2 cellular contexts compared by ENCODE assay signal in the genomic region with DNA sequence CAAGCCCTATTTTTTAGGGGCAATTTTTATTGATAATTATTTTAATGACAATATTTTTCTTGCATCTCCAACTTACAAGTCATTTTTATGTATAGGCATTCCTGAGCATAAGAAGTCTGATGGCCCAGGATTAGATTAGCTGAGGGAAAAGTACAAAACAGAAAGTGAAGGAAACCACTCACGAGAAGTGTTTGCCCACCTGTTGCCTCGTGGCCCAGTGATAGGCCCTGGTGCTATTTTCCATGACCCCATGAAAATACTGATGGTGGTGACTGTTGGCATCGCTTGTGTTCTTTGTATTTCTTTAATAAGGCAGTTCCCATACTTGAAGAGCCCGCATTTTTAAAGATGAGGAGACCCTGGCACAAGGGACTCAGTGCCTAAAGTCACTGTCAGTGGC.
TF ChIP-seq lines count a peak whose summit lies in the region.

No MANE protein-coding gene starts in this region.

TF ChIP-seq in SK-N-SH, 30 proteins besides CTCF, POLR2A, EP300 and RAD21 (continued from another document):
- TF ChIP-seq, protein P1, sequence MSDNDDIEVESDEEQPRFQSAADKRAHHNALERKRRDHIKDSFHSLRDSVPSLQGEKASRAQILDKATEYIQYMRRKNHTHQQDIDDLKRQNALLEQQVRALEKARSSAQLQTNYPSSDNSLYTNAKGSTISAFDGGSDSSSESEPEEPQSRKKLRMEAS (IDR thresholded peaks at IDR 0.05; ENCODE audit: low read depth) = no peak
- no peak for TF ChIP-seq MXI1 (IDR thresholded peaks at IDR 0.05; ENCODE audit: low read depth, low read length)
- no peak for TF ChIP-seq TCF12 (IDR thresholded peaks at IDR 0.05)
- TF ChIP-seq NFIC (IDR thresholded peaks at IDR 0.05; ENCODE audit: borderline replicate concordance) = no peak
- TF ChIP-seq NRF1 (IDR thresholded peaks at IDR 0.05; ENCODE audit: low read depth, low read length) = no peak
- TF ChIP-seq, protein P2, sequence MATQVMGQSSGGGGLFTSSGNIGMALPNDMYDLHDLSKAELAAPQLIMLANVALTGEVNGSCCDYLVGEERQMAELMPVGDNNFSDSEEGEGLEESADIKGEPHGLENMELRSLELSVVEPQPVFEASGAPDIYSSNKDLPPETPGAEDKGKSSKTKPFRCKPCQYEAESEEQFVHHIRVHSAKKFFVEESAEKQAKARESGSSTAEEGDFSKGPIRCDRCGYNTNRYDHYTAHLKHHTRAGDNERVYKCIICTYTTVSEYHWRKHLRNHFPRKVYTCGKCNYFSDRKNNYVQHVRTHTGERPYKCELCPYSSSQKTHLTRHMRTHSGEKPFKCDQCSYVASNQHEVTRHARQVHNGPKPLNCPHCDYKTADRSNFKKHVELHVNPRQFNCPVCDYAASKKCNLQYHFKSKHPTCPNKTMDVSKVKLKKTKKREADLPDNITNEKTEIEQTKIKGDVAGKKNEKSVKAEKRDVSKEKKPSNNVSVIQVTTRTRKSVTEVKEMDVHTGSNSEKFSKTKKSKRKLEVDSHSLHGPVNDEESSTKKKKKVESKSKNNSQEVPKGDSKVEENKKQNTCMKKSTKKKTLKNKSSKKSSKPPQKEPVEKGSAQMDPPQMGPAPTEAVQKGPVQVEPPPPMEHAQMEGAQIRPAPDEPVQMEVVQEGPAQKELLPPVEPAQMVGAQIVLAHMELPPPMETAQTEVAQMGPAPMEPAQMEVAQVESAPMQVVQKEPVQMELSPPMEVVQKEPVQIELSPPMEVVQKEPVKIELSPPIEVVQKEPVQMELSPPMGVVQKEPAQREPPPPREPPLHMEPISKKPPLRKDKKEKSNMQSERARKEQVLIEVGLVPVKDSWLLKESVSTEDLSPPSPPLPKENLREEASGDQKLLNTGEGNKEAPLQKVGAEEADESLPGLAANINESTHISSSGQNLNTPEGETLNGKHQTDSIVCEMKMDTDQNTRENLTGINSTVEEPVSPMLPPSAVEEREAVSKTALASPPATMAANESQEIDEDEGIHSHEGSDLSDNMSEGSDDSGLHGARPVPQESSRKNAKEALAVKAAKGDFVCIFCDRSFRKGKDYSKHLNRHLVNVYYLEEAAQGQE (IDR thresholded peaks at IDR 0.05; ENCODE audit: low read depth, low read length) = no peak
- TF ChIP-seq, protein P3, sequence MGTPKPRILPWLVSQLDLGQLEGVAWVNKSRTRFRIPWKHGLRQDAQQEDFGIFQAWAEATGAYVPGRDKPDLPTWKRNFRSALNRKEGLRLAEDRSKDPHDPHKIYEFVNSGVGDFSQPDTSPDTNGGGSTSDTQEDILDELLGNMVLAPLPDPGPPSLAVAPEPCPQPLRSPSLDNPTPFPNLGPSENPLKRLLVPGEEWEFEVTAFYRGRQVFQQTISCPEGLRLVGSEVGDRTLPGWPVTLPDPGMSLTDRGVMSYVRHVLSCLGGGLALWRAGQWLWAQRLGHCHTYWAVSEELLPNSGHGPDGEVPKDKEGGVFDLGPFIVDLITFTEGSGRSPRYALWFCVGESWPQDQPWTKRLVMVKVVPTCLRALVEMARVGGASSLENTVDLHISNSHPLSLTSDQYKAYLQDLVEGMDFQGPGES (IDR thresholded peaks at IDR 0.05; ENCODE audit: low read depth, low read length) = no peak

TF ChIP-seq in SK-N-SH treated with all-trans-retinoic acid at 6 μM for 48 hours, 23 proteins besides CTCF, POLR2A, EP300 and RAD21 (continued from another document):
- TF ChIP-seq, protein P4, sequence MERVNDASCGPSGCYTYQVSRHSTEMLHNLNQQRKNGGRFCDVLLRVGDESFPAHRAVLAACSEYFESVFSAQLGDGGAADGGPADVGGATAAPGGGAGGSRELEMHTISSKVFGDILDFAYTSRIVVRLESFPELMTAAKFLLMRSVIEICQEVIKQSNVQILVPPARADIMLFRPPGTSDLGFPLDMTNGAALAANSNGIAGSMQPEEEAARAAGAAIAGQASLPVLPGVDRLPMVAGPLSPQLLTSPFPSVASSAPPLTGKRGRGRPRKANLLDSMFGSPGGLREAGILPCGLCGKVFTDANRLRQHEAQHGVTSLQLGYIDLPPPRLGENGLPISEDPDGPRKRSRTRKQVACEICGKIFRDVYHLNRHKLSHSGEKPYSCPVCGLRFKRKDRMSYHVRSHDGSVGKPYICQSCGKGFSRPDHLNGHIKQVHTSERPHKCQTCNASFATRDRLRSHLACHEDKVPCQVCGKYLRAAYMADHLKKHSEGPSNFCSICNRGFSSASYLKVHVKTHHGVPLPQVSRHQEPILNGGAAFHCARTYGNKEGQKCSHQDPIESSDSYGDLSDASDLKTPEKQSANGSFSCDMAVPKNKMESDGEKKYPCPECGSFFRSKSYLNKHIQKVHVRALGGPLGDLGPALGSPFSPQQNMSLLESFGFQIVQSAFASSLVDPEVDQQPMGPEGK (CRISPR knock-in tag; IDR thresholded peaks at IDR 0.05; ENCODE audit: borderline replicate concordance) = no peak
- TF ChIP-seq ESRRG (CRISPR knock-in tag; IDR thresholded peaks at IDR 0.05) = no peak
